Comparison of ENCODE assay signal across 31 cellular contexts in genomic region chr1:182803846-182804245, GRCh38. TPM values are rescaled to one million over a fixed set of nuclear protein-coding genes. Genes with fewer than 3 reads are reported as not detected.
DNase-seq lines count a peak whose midpoint lies in the region; ATAC-seq and TF ChIP-seq lines count a peak whose summit lies in the region.
"Had no signal": no experiment of that assay in that cellular context is flagged by ENCODE, and none has a peak within 500 bp of the region (broad histone marks: within the 10 kb centered on the region; RNA-seq: fewer than 3 reads in every experiment).

No MANE protein-coding gene starts in this region.

- H3K27me3 ChIP-seq in RWPE2 (ENCODE audit: insufficient read depth, poor library complexity, severe bottlenecking) = no peaks in the 10 kb centered on the region
- H3K27me3 ChIP-seq in suprapubic skin = no peaks in the 10 kb centered on the region
- H3K27me3 ChIP-seq: BLaER1 treated with 17β-estradiol and CSF1 and Interleukin-3, amounts not matched to agents 10 nM and 100 nM; MG63 had no signal

- no peak overlapping the region for H3K4me3 Mint-ChIP-seq in dendritic cell treated with granulocyte-macrophage colony-stimulating factor and Interleukin-4, amounts not matched to agents 40 ng/mL and 50 ng/mL, for 4 days
- H3K4me3 Mint-ChIP-seq: CD4-positive, alpha-beta memory T cell had no signal

- H3K4me1 ChIP-seq in RWPE2 (ENCODE audit: insufficient read depth, poor library complexity, severe bottlenecking) (peaks cover 8% of the 10 kb centered on the region), suprapubic skin (peaks cover 26% of the 10 kb centered on the region)

- no peak for TF ChIP-seq EP300 in suprapubic skin (IDR thresholded peaks at IDR 0.05)

- H3K4me3 ChIP-seq in RWPE2 (ENCODE audit: severe bottlenecking) (no peak overlapping the region), suprapubic skin (no peak overlapping the region)
- H3K4me3 ChIP-seq: BLaER1 treated with 17β-estradiol and CSF1 and Interleukin-3, amounts not matched to agents 10 nM and 100 nM; GM12878; HAP-1; K562; MG63; PC-9; SK-N-MC had no signal

- H3K9me3 ChIP-seq in RWPE2 (ENCODE audit: severe bottlenecking) (no peaks in the 10 kb centered on the region), suprapubic skin (no peaks in the 10 kb centered on the region)
- H3K9me3 ChIP-seq: BLaER1 treated with 17β-estradiol and CSF1 and Interleukin-3, amounts not matched to agents 10 nM and 100 nM; HAP-1; MG63 had no signal

- DNase-seq in M059J (ENCODE audit: low read depth) (peak; percentile 74), RWPE2 (ENCODE audit: low spot score) (no peak), suprapubic skin (ENCODE audit: low spot score in 2 of 2) (no peak), MV-4-11 (lab: John Stamatoyannopoulos, UW) (no peak), head of caudate nucleus (no peak), NAMALWA (ENCODE audit: low spot score) (no peak)
- DNase-seq: AML-193; CD4-positive, alpha-beta memory T cell; COR-L47; DMS53; GDM1; GOT3; Kasumi-1; MG63; NCI-H1048; NCI-H1417; NCI-H1694; NCI-H2171 treated with DMSO at 0.1 percent for 48 hours; NCI-H446 treated with DMSO at 0.1 percent for 48 hours; NCI-H526; NCI-H82; NK-92 treated with Interleukin-12 subunit alpha and Interleukin-12 subunit beta, amount 100 ng/mL, for 24 hours; RPMI8226; SIG-M5 had no signal

- ATAC-seq in RWPE2 (ENCODE audit: low read depth) = peak; percentile 65
- ATAC-seq: GM12878, K562 had no signal

- intact Hi-C loops in dendritic cell treated with granulocyte-macrophage colony-stimulating factor and Interleukin-4, amounts not matched to agents 40 ng/mL and 50 ng/mL, for 4 days (cut with micrococcal nuclease) = no loop called here
- intact Hi-C loops in head of caudate nucleus (cut with DNase I) = no loop called here

- TF ChIP-seq CTCF in RWPE2 (IDR thresholded peaks at IDR 0.05; ENCODE audit: poor library complexity, severe bottlenecking) (no peak), suprapubic skin (IDR thresholded peaks at IDR 0.05) (no peak)

- H3K27me3 Mint-ChIP-seq in dendritic cell treated with granulocyte-macrophage colony-stimulating factor and Interleukin-4, amounts not matched to agents 40 ng/mL and 50 ng/mL, for 4 days = no peaks in the 10 kb centered on the region
- H3K27me3 Mint-ChIP-seq: CD4-positive, alpha-beta memory T cell had no signal

- 88% methylated on average over 1 of the region's 1 CpG for WGBS in suprapubic skin

- H3K27ac ChIP-seq in RWPE2 (ENCODE audit: poor library complexity, severe bottlenecking) = no peak overlapping the region
- peak overlapping the region; percentile 52 for H3K27ac ChIP-seq in suprapubic skin
- H3K27ac ChIP-seq: PC-9, SK-N-MC had no signal

- no peaks in the 10 kb centered on the region for H3K9me3 Mint-ChIP-seq in dendritic cell treated with granulocyte-macrophage colony-stimulating factor and Interleukin-4, amounts not matched to agents 40 ng/mL and 50 ng/mL, for 4 days
- H3K9me3 Mint-ChIP-seq: CD4-positive, alpha-beta memory T cell had no signal

- TF ChIP-seq POLR2A in suprapubic skin (IDR thresholded peaks at IDR 0.05) = no peak

- peaks cover 99% of the 10 kb centered on the region for H3K36me3 Mint-ChIP-seq in dendritic cell treated with granulocyte-macrophage colony-stimulating factor and Interleukin-4, amounts not matched to agents 40 ng/mL and 50 ng/mL, for 4 days (ENCODE audit: low read depth)

- peaks cover 10% of the 10 kb centered on the region for H3K4me1 Mint-ChIP-seq in dendritic cell treated with granulocyte-macrophage colony-stimulating factor and Interleukin-4, amounts not matched to agents 40 ng/mL and 50 ng/mL, for 4 days (ENCODE audit: low read depth)
- H3K4me1 Mint-ChIP-seq: CD4-positive, alpha-beta memory T cell had no signal

- H3K36me3 ChIP-seq in RWPE2 (ENCODE audit: low read depth) = no peaks in the 10 kb centered on the region
- peaks cover 36% of the 10 kb centered on the region for H3K36me3 ChIP-seq in suprapubic skin
- H3K36me3 ChIP-seq: HAP-1, MG63 had no signal

- H3K27ac Mint-ChIP-seq in dendritic cell treated with granulocyte-macrophage colony-stimulating factor and Interleukin-4, amounts not matched to agents 40 ng/mL and 50 ng/mL, for 4 days = peak overlapping the region; percentile 27
- H3K27ac Mint-ChIP-seq: CD4-positive, alpha-beta memory T cell had no signal

RNA-seq across cellular contexts. Expression of gene NPL, which starts 14.3 kb away (rescaled TPM):
- 0.86 and 1.1 TPM in 2 replicates for total RNA-seq in M059J (2014; rRNA removed; shearing (Covaris generic))
- total RNA-seq in suprapubic skin = 10 to 100 TPM; 11.0 to 21.8 (median 16.8) TPM

RNA-seq across cellular contexts. Expression of gene DHX9, which starts 35.3 kb away (rescaled TPM):
- 107 and 160 TPM in 2 replicates for total RNA-seq in M059J (2014; rRNA removed; shearing (Covaris generic))
- 10 to 100 TPM; 59.9 to 94.7 (median 75.0) TPM for total RNA-seq in suprapubic skin
